8 cellular contexts compared by ENCODE assay signal in genomic region chr10:103564799-103565365, GRCh38.
A peak's percentile ranks its signal among the peaks of the same experiment; 100 is the strongest.
DNase-seq lines count a peak whose midpoint lies in the region; ATAC-seq, FAIRE-seq and TF ChIP-seq lines count a peak whose summit lies in the region.

No MANE protein-coding gene starts in this region.

- H3K27me3 ChIP-seq in Peyer's patch (no peaks in the 10 kb centered on the region), colonic mucosa (no peaks in the 10 kb centered on the region), pancreas (no peaks in the 10 kb centered on the region)

- no peaks in the 10 kb centered on the region for H3K4me1 ChIP-seq in Peyer's patch
- H3K4me1 ChIP-seq in colonic mucosa: no peaks in the 10 kb centered on the region
- H3K4me1 ChIP-seq in pancreas: no peaks in the 10 kb centered on the region

- no peak overlapping the region for H3K9ac ChIP-seq in colonic mucosa (ENCODE audit: low read depth in 2 of 2, low read length in 2 of 2)

- H3K36me3 ChIP-seq in Peyer's patch (no peaks in the 10 kb centered on the region), colonic mucosa (no peaks in the 10 kb centered on the region), pancreas (no peaks in the 10 kb centered on the region)

- H3K9me3 ChIP-seq in Peyer's patch (peaks cover 0 to 6% (median 0%) of the 10 kb centered on the region in 4 donors), colonic mucosa (no peaks in the 10 kb centered on the region), pancreas (no peaks in the 10 kb centered on the region)

- no peak for TF ChIP-seq POLR2A in Peyer's patch (IDR thresholded peaks at IDR 0.05)

- H3K27ac ChIP-seq in Peyer's patch (no peak overlapping the region), colonic mucosa (no peak overlapping the region), pancreas (no peak overlapping the region)

- FAIRE-seq in pancreas (lab: Jason Lieb, UNC): no peak

- WGBS in pancreas, 2 donors: 61 to 63% methylated on average over 10 of the region's 10 CpGs

- ATAC-seq in pancreas (peak in 3 of 4 donors; percentile 41 to 80 (median 47)), GM18498 (IDR thresholded peaks at IDR 0.05; ENCODE audit: unreplicated experiment) (no peak), HG02981 (IDR thresholded peaks at IDR 0.05; ENCODE audit: unreplicated experiment) (no peak)

- no peak overlapping the region for H3K4me3 ChIP-seq in Peyer's patch
- no peak overlapping the region for H3K4me3 ChIP-seq in colonic mucosa
- H3K4me3 ChIP-seq in pancreas: no peak overlapping the region

- peak in 4 of 6 experiments; percentile 40 to 52 (median 48) for TF ChIP-seq CTCF in Peyer's patch (IDR thresholded peaks at IDR 0.05)
- peak; percentile 63 for TF ChIP-seq CTCF in colonic mucosa (IDR thresholded peaks at IDR 0.05)
- TF ChIP-seq CTCF in pancreas (IDR thresholded peaks at IDR 0.05): peak; percentile 15 to 68 (median 54)

- DNase-seq in NCI-H748 (lab: John Stamatoyannopoulos, UW; ENCODE audit: unreplicated experiment) (peak; percentile 6), NCI-H748 treated with DMSO at 0.1 percent for 48 hours (lab: John Stamatoyannopoulos, UW) (no peak), Peyer's patch (no peak), colonic mucosa (peak; percentile 62), pancreas (peak in 3 of 6 donors; percentile 46 to 82 (median 58)), NCI-H2029 treated with DMSO at 0.1 percent for 48 hours (lab: John Stamatoyannopoulos, UW) (no peak)

- intact Hi-C loops in colonic mucosa (cut with DNase I) (no loop called here), pancreas (cut with DNase I) (no loop called here)

Comparison
In these comparisons a context has a peak if more than half of its experiments do, and no peak if none do; other contexts are left out.
1. DNase-seq: peak in NCI-H748 (single experiment) and colonic mucosa (single experiment); none in NCI-H748 treated with DMSO at 0.1 percent for 48 hours (single experiment), Peyer's patch (0 of 3) and NCI-H2029 treated with DMSO at 0.1 percent for 48 hours (single experiment).
2. ATAC-seq: peak in pancreas (3 of 4); none in GM18498 (single experiment) and HG02981 (single experiment).
3. Peak in every context shown above with its lines, with median percentiles within 50 percentile points of each other: CTCF ChIP-seq.